9 cellular contexts compared by ENCODE assay signal in genomic region chr12:107929436-107929835, GRCh38.
DNase-seq lines count a peak whose midpoint lies in the region; ATAC-seq and TF ChIP-seq lines count a peak whose summit lies in the region.
"Had no signal": no experiment of that assay in that cellular context is flagged by ENCODE, and none has a peak within 500 bp of the region (broad histone marks: within the 10 kb centered on the region; RNA-seq: fewer than 3 reads in every experiment).

No MANE protein-coding gene starts in this region.

- H3K9me3 Mint-ChIP-seq in nephron progenitor cell, result no peaks in the 10 kb centered on the region
- H3K9me3 Mint-ChIP-seq: natural killer cell had no signal

- no peaks in the 10 kb centered on the region for H3K9me3 ChIP-seq in spleen

- H3K4me3 Mint-ChIP-seq in nephron progenitor cell, result no peak overlapping the region
- H3K4me3 Mint-ChIP-seq: natural killer cell had no signal

- H3K27me3 Mint-ChIP-seq in nephron progenitor cell (ENCODE audit: low read depth, poor library complexity), result peaks cover 52% of the 10 kb centered on the region

- H3K27me3 ChIP-seq in spleen (replicated peaks in 1 of 7), result peaks cover 0 to 50% (median 0%) of the 10 kb centered on the region in 7 donors

- ATAC-seq in Right ventricle myocardium superior (ENCODE audit: poor library complexity) (no peak), HG03039 (IDR thresholded peaks at IDR 0.05; ENCODE audit: unreplicated experiment) (no peak)

- TF ChIP-seq POLR2A in spleen (IDR thresholded peaks at IDR 0.05), result no peak

- no peak overlapping the region for H3K4me3 ChIP-seq in spleen

- no peaks in the 10 kb centered on the region for H3K36me3 ChIP-seq in spleen

- TF ChIP-seq CTCF in GM12873 (IDR thresholded peaks at IDR 0.05; ENCODE audit: insufficient read depth, low read depth, low read length, missing control alignments) (peak; percentile 42), nephron progenitor cell (IDR thresholded peaks at IDR 0.05) (peak; percentile 36), spleen (IDR thresholded peaks at IDR 0.05 in 8 of 11, conservative IDR thresholded peaks at IDR 0.05 in 3 of 11) (peak in 2 of 11 experiments; percentile 8 to 13)

- in situ Hi-C loops in ACHN (cut with HindIII; ENCODE audit: low pct_ligation_motif_present, low pct_unique_long_range_greater_than_20kb, low sequenced_read_pairs), result no loop called here

- H3K27ac Mint-ChIP-seq in nephron progenitor cell, result no peak overlapping the region
- H3K27ac Mint-ChIP-seq: natural killer cell had no signal

- WGBS in spleen, 5 donors, result 34 to 58% (median 37%) methylated on average over 12 of the region's 12 CpGs

- DNase-seq in NCI-H226 (peak; percentile 7), astrocyte of the hippocampus (ENCODE audit: low read depth, low spot score) (peak; percentile 7), nephron progenitor cell (no peak), spleen (no peak), Right ventricle myocardium superior (no peak), ACHN (no peak)
- DNase-seq: natural killer cell had no signal

- intact Hi-C loops in spleen (cut with DNase I; ENCODE audit: low total_unique reads) (no loop called here), Right ventricle myocardium superior (cut with DNase I) (no loop called here)

- no peaks in the 10 kb centered on the region for H3K36me3 Mint-ChIP-seq in nephron progenitor cell (ENCODE audit: low read depth)
- H3K36me3 Mint-ChIP-seq: natural killer cell had no signal

- no peaks in the 10 kb centered on the region for H3K4me1 Mint-ChIP-seq in nephron progenitor cell
- H3K4me1 Mint-ChIP-seq: natural killer cell had no signal

- no peak overlapping the region for H3K27ac ChIP-seq in spleen

- no peaks in the 10 kb centered on the region for H3K4me1 ChIP-seq in spleen

Comparison
In these comparisons a context has a peak if more than half of its experiments do, and no peak if none do; other contexts are left out.
1. DNase-seq: peak in NCI-H226 (single experiment) and astrocyte of the hippocampus (single experiment); none in nephron progenitor cell (single experiment), spleen (single experiment), Right ventricle myocardium superior (single experiment) and ACHN (single experiment).